In the genomic region with DNA sequence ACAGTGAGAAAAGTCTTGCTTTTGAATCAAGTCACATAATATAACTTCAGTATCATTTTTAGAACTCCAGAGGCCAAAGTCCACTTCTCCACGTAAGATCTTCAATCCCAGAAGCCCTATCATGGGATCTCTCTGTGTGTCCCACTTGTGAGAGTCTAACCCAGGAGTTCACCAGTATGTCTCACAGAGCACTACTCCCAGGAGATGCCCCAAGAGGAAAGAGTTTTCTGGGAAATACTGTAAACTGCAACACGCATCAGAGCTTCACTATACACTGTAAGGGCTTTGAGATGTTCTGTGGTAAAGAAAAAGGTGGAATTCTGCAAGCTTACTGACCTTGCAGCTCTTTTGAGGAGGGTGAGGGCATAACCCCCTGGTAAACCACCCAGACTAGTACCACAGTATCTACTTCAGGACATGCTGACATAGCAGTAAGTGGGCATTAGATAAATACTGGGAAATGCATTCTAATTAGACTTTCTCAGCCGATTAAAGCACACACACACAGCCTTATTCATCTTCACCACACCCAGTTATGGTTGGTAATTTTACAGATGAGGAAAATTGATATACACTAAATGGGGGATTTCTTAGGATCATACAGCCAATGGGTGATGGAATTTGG, we compare ENCODE assay signal across 17 cellular contexts. TPM values are rescaled to one million over a fixed set of nuclear protein-coding genes. Genes with fewer than 3 reads are reported as not detected.
DNase-seq lines count a peak whose midpoint lies in the region; ATAC-seq and TF ChIP-seq lines count a peak whose summit lies in the region.
"Had no signal": no experiment of that assay in that cellular context is flagged by ENCODE, and none has a peak within 500 bp of the region (broad histone marks: within the 10 kb centered on the region; RNA-seq: fewer than 3 reads in every experiment).

No MANE protein-coding gene starts in this region.

- H3K4me3 ChIP-seq in PC-3 (ENCODE audit: low read length): no peak overlapping the region

- ATAC-seq in PC-3 (no peak), left colon (peak; percentile 42), GM18858 (IDR thresholded peaks at IDR 0.05; ENCODE audit: unreplicated experiment) (no peak)
- ATAC-seq in activated CD8-positive, alpha-beta memory T cell treated with anti-CD3 and anti-CD28 coated beads, Interleukin-2, amount 10 ng/mL, durations not matched to agents 7 days and 5 days: no peak
- ATAC-seq: activated CD8-positive, alpha-beta T cell treated with anti-CD3 and anti-CD28 coated beads, Interleukin-2, amount 10 ng/mL, durations not matched to agents 7 days and 5 days had no signal

- peaks cover 93% of the 10 kb centered on the region for H3K79me2 ChIP-seq in PC-3 (ENCODE audit: low read length)

- H4K20me1 ChIP-seq in PC-3 (ENCODE audit: low read length): no peaks in the 10 kb centered on the region

- BruUV-seq in PC-3 (replicated peaks; lab: Mats Ljungman, UMichigan): no TSS peak

- no peak for TF ChIP-seq CTCF in PC-3 (conservative IDR thresholded peaks at IDR 0.05; ENCODE audit: low read depth, low read length)

- no peak overlapping the region for H3K27ac Mint-ChIP-seq in activated CD8-positive, alpha-beta memory T cell treated with anti-CD3 and anti-CD28 coated beads, Interleukin-2, amount 10 ng/mL, durations not matched to agents 7 days and 5 days
- H3K27ac Mint-ChIP-seq: activated CD8-positive, alpha-beta T cell treated with anti-CD3 and anti-CD28 coated beads, Interleukin-2, amount 10 ng/mL, durations not matched to agents 7 days and 5 days; CD4-positive, alpha-beta T cell had no signal

- H3K36me3 Mint-ChIP-seq in activated CD8-positive, alpha-beta memory T cell treated with anti-CD3 and anti-CD28 coated beads, Interleukin-2, amount 10 ng/mL, durations not matched to agents 7 days and 5 days: no peaks in the 10 kb centered on the region

- POLR2A ChIA-PET in PC-3 (lab: Charles Lee; ENCODE audit: unreplicated experiment): no interaction called here

- no peaks in the 10 kb centered on the region for H3F3A ChIP-seq in PC-3 (ENCODE audit: low read length, unreplicated experiment)

- peaks cover 17% of the 10 kb centered on the region for H3K4me1 Mint-ChIP-seq in activated CD8-positive, alpha-beta memory T cell treated with anti-CD3 and anti-CD28 coated beads, Interleukin-2, amount 10 ng/mL, durations not matched to agents 7 days and 5 days

- CTCF ChIA-PET in PC-3 (lab: Charles Lee): no interaction called here
- CTCF ChIA-PET in activated CD8-positive, alpha-beta memory T cell treated with anti-CD3 and anti-CD28 coated beads, Interleukin-2, amount 10 ng/mL, durations not matched to agents 7 days and 5 days (lab: Charles Lee): interaction anchor here (0.7 kb wide), 1 partner anchor 46 kb away, joined by 3 read pairs; no protein-coding TSS in a partner anchor

- no peaks in the 10 kb centered on the region for H3K27me3 ChIP-seq in PC-3 (ENCODE audit: low read length)

- intact Hi-C loops in PC-3 (cut with micrococcal nuclease): loop anchor here (5.0 kb wide), 1 partner anchor 43 kb away; no protein-coding TSS in a partner anchor
- intact Hi-C loops in left colon (cut with DNase I, micrococcal nuclease): no loop called here

- no peak overlapping the region; the same call in 1 of the 2 replicates for H3K27ac ChIP-seq in PC-3 (ENCODE audit: low read length)

- DNase-seq in PC-3 (no peak), dermis blood vessel endothelial cell (peak; percentile 49), left colon (no peak), stromal cell of bone marrow (ENCODE audit: low read depth) (peak; percentile 61), inferior parietal cortex (ENCODE audit: extremely low spot score) (no peak), NCI-H2196 treated with DMSO at 0.1 percent for 48 hours (lab: John Stamatoyannopoulos, UW; ENCODE audit: unreplicated experiment) (no peak)
- DNase-seq in activated CD8-positive, alpha-beta memory T cell treated with anti-CD3 and anti-CD28 coated beads, Interleukin-2, amount 10 ng/mL, durations not matched to agents 7 days and 5 days: no peak
- DNase-seq: activated CD8-positive, alpha-beta T cell treated with anti-CD3 and anti-CD28 coated beads, Interleukin-2, amount 10 ng/mL, durations not matched to agents 7 days and 5 days; CD4-positive, alpha-beta T cell; cerebellar nuclear complex; GDM1; Karpas-422; NCI-H2081; posterior cingulate gyrus; substantia nigra; T-helper 2 cell had no signal

- H3K9me2 ChIP-seq in PC-3 (replicated peaks; ENCODE audit: low read length): no peaks in the 10 kb centered on the region

- H3K9me3 ChIP-seq in PC-3 (ENCODE audit: low read length): no peaks in the 10 kb centered on the region

- H3K27me3 Mint-ChIP-seq in activated CD8-positive, alpha-beta memory T cell treated with anti-CD3 and anti-CD28 coated beads, Interleukin-2, amount 10 ng/mL, durations not matched to agents 7 days and 5 days: peaks cover 4% of the 10 kb centered on the region
- H3K27me3 Mint-ChIP-seq: CD4-positive, alpha-beta T cell had no signal

- no peak overlapping the region for H3K9ac ChIP-seq in PC-3 (ENCODE audit: low read length)

- H3K9me3 Mint-ChIP-seq in activated CD8-positive, alpha-beta memory T cell treated with anti-CD3 and anti-CD28 coated beads, Interleukin-2, amount 10 ng/mL, durations not matched to agents 7 days and 5 days (ENCODE audit: low read depth): no peaks in the 10 kb centered on the region
- H3K9me3 Mint-ChIP-seq: CD4-positive, alpha-beta T cell had no signal

- no peaks in the 10 kb centered on the region for H3K36me3 ChIP-seq in PC-3 (ENCODE audit: low read depth, low read length)

- peak overlapping the region; percentile 26; the same call in 1 of the 2 replicates for H3K4me2 ChIP-seq in PC-3 (ENCODE audit: low read length)

- no peak overlapping the region for H2AFZ ChIP-seq in PC-3 (ENCODE audit: low read length)

- H3K4me3 Mint-ChIP-seq in activated CD8-positive, alpha-beta memory T cell treated with anti-CD3 and anti-CD28 coated beads, Interleukin-2, amount 10 ng/mL, durations not matched to agents 7 days and 5 days: no peak overlapping the region
- H3K4me3 Mint-ChIP-seq: CD4-positive, alpha-beta T cell had no signal

- H3K4me1 ChIP-seq in PC-3 (ENCODE audit: insufficient read depth, low read length): peaks cover 61% of the 10 kb centered on the region

RNA-seq across cellular contexts. Expression of gene DCBLD1, which starts 12.3 kb away (rescaled TPM):
- total RNA-seq in PC-3 (2014; rRNA removed) (31.1 and 35.9 TPM in 2 replicates), dermis blood vessel endothelial cell (35.1 and 41.1 TPM in 2 replicates), left colon (10 to 100 TPM; 14.5 to 17.1 TPM)
- 1 to 10 TPM; 5.8 to 6.1 TPM for total RNA-seq in activated CD8-positive, alpha-beta memory T cell treated with anti-CD3 and anti-CD28 coated beads, Interleukin-2, amount 10 ng/mL, durations not matched to agents 7 days and 5 days

Comparison
In these comparisons a context has a peak if more than half of its experiments do, and no peak if none do; other contexts are left out.
1. DNase-seq: peak in dermis blood vessel endothelial cell (single experiment) and stromal cell of bone marrow (single experiment); none in PC-3 (single experiment), left colon (0 of 2), activated CD8-positive, alpha-beta memory T cell treated with anti-CD3 and anti-CD28 coated beads, Interleukin-2, amount 10 ng/mL, durations not matched to agents 7 days and 5 days (single experiment), inferior parietal cortex (single experiment) and NCI-H2196 treated with DMSO at 0.1 percent for 48 hours (single experiment).